In the genomic region with DNA sequence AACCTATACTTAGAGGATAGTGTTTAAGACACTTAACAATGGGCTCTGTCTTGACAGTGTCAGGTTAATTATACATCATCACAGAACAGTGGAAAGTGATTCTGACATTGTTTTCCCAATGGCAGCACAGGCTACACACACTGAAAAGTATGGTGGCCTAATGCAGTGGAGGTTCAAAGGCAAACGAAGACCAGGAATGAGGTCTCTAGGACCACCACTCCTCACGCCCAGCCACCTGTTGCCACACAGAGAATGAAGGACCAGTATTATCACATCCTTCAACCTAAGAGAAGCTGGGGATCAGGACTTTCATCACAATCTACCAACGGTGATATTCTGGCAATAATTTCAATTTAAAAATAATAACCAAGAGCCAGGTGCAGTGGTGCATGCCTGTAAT, we compare ENCODE assay signal across 16 cellular contexts. TPM values are rescaled to one million over a fixed set of nuclear protein-coding genes. Genes with fewer than 3 reads are reported as not detected.
A peak's percentile ranks its signal among the peaks of the same experiment; 100 is the strongest.
DNase-seq lines count a peak whose midpoint lies in the region; ATAC-seq and TF ChIP-seq lines count a peak whose summit lies in the region.
"Had no signal": no experiment of that assay in that cellular context is flagged by ENCODE, and none has a peak within 500 bp of the region (broad histone marks: within the 10 kb centered on the region; RNA-seq: fewer than 3 reads in every experiment).

No MANE protein-coding gene starts in this region.

- no peaks in the 10 kb centered on the region for H3K4me1 Mint-ChIP-seq in activated CD8-positive, alpha-beta T cell treated with anti-CD3 and anti-CD28 coated beads for 36 hours (ENCODE audit: low read depth)
- no peaks in the 10 kb centered on the region for H3K4me1 Mint-ChIP-seq in activated CD8-positive, alpha-beta T cell treated with anti-CD3 and anti-CD28 coated beads, Interleukin-2, amount 10 ng/mL, durations not matched to agents 7 days and 5 days (ENCODE audit: low read depth)
- H3K4me1 Mint-ChIP-seq: B cell had no signal

- no peak for ATAC-seq in activated CD8-positive, alpha-beta T cell treated with anti-CD3 and anti-CD28 coated beads for 36 hours
- ATAC-seq in activated CD8-positive, alpha-beta T cell treated with anti-CD3 and anti-CD28 coated beads, Interleukin-2, amount 10 ng/mL, durations not matched to agents 7 days and 5 days = no peak
- ATAC-seq in HG02970 (IDR thresholded peaks at IDR 0.05; ENCODE audit: low FRiP score, unreplicated experiment) = no peak
- no peak for ATAC-seq in HG03460 (IDR thresholded peaks at IDR 0.05; ENCODE audit: unreplicated experiment)
- ATAC-seq: CD8-positive, alpha-beta T cell; GM12878 had no signal

- no peak overlapping the region for H3K4me3 Mint-ChIP-seq in activated CD8-positive, alpha-beta T cell treated with anti-CD3 and anti-CD28 coated beads for 36 hours
- H3K4me3 Mint-ChIP-seq in activated CD8-positive, alpha-beta T cell treated with anti-CD3 and anti-CD28 coated beads, Interleukin-2, amount 10 ng/mL, durations not matched to agents 7 days and 5 days = no peak overlapping the region
- H3K4me3 Mint-ChIP-seq: B cell; CD4-positive, CD25-positive, alpha-beta regulatory T cell; CD8-positive, alpha-beta T cell had no signal

- H3K27me3 Mint-ChIP-seq in activated CD8-positive, alpha-beta T cell treated with anti-CD3 and anti-CD28 coated beads for 36 hours = no peaks in the 10 kb centered on the region
- H3K27me3 Mint-ChIP-seq in activated CD8-positive, alpha-beta T cell treated with anti-CD3 and anti-CD28 coated beads, Interleukin-2, amount 10 ng/mL, durations not matched to agents 7 days and 5 days (ENCODE audit: low read depth) = no peaks in the 10 kb centered on the region
- H3K27me3 Mint-ChIP-seq: B cell; CD4-positive, CD25-positive, alpha-beta regulatory T cell had no signal

- intact Hi-C loops in activated CD8-positive, alpha-beta T cell treated with anti-CD3 and anti-CD28 coated beads for 36 hours (cut with micrococcal nuclease) = no loop called here

- no peaks in the 10 kb centered on the region for H3K9me3 Mint-ChIP-seq in activated CD8-positive, alpha-beta T cell treated with anti-CD3 and anti-CD28 coated beads for 36 hours
- no peaks in the 10 kb centered on the region for H3K9me3 Mint-ChIP-seq in activated CD8-positive, alpha-beta T cell treated with anti-CD3 and anti-CD28 coated beads, Interleukin-2, amount 10 ng/mL, durations not matched to agents 7 days and 5 days (ENCODE audit: insufficient read depth)
- H3K9me3 Mint-ChIP-seq: CD4-positive, CD25-positive, alpha-beta regulatory T cell; CD8-positive, alpha-beta T cell had no signal

- peaks cover 39% of the 10 kb centered on the region for H3K36me3 Mint-ChIP-seq in activated CD8-positive, alpha-beta T cell treated with anti-CD3 and anti-CD28 coated beads for 36 hours (ENCODE audit: low read depth)
- H3K36me3 Mint-ChIP-seq in activated CD8-positive, alpha-beta T cell treated with anti-CD3 and anti-CD28 coated beads, Interleukin-2, amount 10 ng/mL, durations not matched to agents 7 days and 5 days (ENCODE audit: low read depth) = peaks cover 50% of the 10 kb centered on the region

- no peak for DNase-seq in activated CD8-positive, alpha-beta T cell treated with anti-CD3 and anti-CD28 coated beads for 36 hours
- DNase-seq in activated CD8-positive, alpha-beta T cell treated with anti-CD3 and anti-CD28 coated beads, Interleukin-2, amount 10 ng/mL, durations not matched to agents 7 days and 5 days = no peak
- DNase-seq in NCI-H1417 (lab: John Stamatoyannopoulos, UW) (peak in 2 of 3 experiments; percentile 42 to 79), NCI-H2227 treated with DMSO at 0.1 percent for 48 hours (lab: John Stamatoyannopoulos, UW) (peak; percentile 12)
- DNase-seq in stimulated activated naive CD4-positive, alpha-beta T cell (lab: John Stamatoyannopoulos, UW) = no peak
- DNase-seq: CD4-positive, CD25-positive, alpha-beta regulatory T cell; CD8-positive, alpha-beta T cell; DMS 273 treated with DMSO at 0.1 percent for 48 hours; DMS79; EL; GDM1; GOT3 had no signal

- POLR2A ChIA-PET in activated CD8-positive, alpha-beta T cell treated with anti-CD3 and anti-CD28 coated beads for 36 hours (lab: Charles Lee) = no interaction called here
- POLR2A ChIA-PET in activated CD8-positive, alpha-beta T cell treated with anti-CD3 and anti-CD28 coated beads, Interleukin-2, amount 10 ng/mL, durations not matched to agents 7 days and 5 days (lab: Charles Lee) = no interaction called here

- H3K27ac Mint-ChIP-seq in activated CD8-positive, alpha-beta T cell treated with anti-CD3 and anti-CD28 coated beads for 36 hours = peak overlapping the region; percentile 5
- H3K27ac Mint-ChIP-seq in activated CD8-positive, alpha-beta T cell treated with anti-CD3 and anti-CD28 coated beads, Interleukin-2, amount 10 ng/mL, durations not matched to agents 7 days and 5 days = no peak overlapping the region
- H3K27ac Mint-ChIP-seq: B cell; CD4-positive, CD25-positive, alpha-beta regulatory T cell; CD8-positive, alpha-beta T cell had no signal

- CTCF ChIA-PET in activated CD8-positive, alpha-beta T cell treated with anti-CD3 and anti-CD28 coated beads for 36 hours (lab: Charles Lee) = interaction anchor here (0.6 kb wide), 1 partner anchor 412 kb away, joined by 3 read pairs; no protein-coding TSS in a partner anchor
- CTCF ChIA-PET in activated CD8-positive, alpha-beta T cell treated with anti-CD3 and anti-CD28 coated beads, Interleukin-2, amount 10 ng/mL, durations not matched to agents 7 days and 5 days (lab: Charles Lee) = interaction anchor here (1.1 to 1.3 kb wide), 2 partner anchors 42 to 60 kb away, joined by 3 read pairs; no protein-coding TSS in a partner anchor

- no peak for TF ChIP-seq CTCF in activated CD8-positive, alpha-beta T cell treated with anti-CD3 and anti-CD28 coated beads for 36 hours (IDR thresholded peaks at IDR 0.05)

RNA-seq across cellular contexts. Expression of a gene that starts 34.5 kb away (rescaled TPM):
- 100 to 1,000 TPM; 108 to 111 TPM for total RNA-seq in activated CD8-positive, alpha-beta T cell treated with anti-CD3 and anti-CD28 coated beads for 36 hours
- total RNA-seq in activated CD8-positive, alpha-beta T cell treated with anti-CD3 and anti-CD28 coated beads, Interleukin-2, amount 10 ng/mL, durations not matched to agents 7 days and 5 days = 10 to 100 TPM; 58.3 to 58.4 TPM

RNA-seq across cellular contexts. Expression of a gene that starts 58.4 kb away (rescaled TPM):
- total RNA-seq in activated CD8-positive, alpha-beta T cell treated with anti-CD3 and anti-CD28 coated beads for 36 hours = 10 to 100 TPM; 44.3 to 45.4 TPM
- 10 to 100 TPM; 38.9 to 39.9 TPM for total RNA-seq in activated CD8-positive, alpha-beta T cell treated with anti-CD3 and anti-CD28 coated beads, Interleukin-2, amount 10 ng/mL, durations not matched to agents 7 days and 5 days

Comparison
In these comparisons a context has a peak if more than half of its experiments do, and no peak if none do; other contexts are left out.
1. DNase-seq: peak in NCI-H1417 (2 of 3) and NCI-H2227 treated with DMSO at 0.1 percent for 48 hours (single experiment); none in activated CD8-positive, alpha-beta T cell treated with anti-CD3 and anti-CD28 coated beads for 36 hours (single experiment), activated CD8-positive, alpha-beta T cell treated with anti-CD3 and anti-CD28 coated beads, Interleukin-2, amount 10 ng/mL, durations not matched to agents 7 days and 5 days (single experiment) and stimulated activated naive CD4-positive, alpha-beta T cell (0 of 6).